ENCODE assay signal across 14 cellular contexts in genomic region chr20:11849976-11850670, GRCh38.
DNase-seq lines count a peak whose midpoint lies in the region; ATAC-seq and TF ChIP-seq lines count a peak whose summit lies in the region.
"Had no signal": no experiment of that assay in that cellular context is flagged by ENCODE, and none has a peak within 500 bp of the region (broad histone marks: within the 10 kb centered on the region; RNA-seq: fewer than 3 reads in every experiment).

No MANE protein-coding gene starts in this region.

- peak; percentile 19 for ATAC-seq in left ventricle myocardium superior
- no peak for ATAC-seq in left cardiac atrium
- no peak for ATAC-seq in GM18909 (IDR thresholded peaks at IDR 0.05; ENCODE audit: poor library complexity, unreplicated experiment)
- ATAC-seq in effector memory CD8-positive, alpha-beta T cell (replicated peaks): no peak

- no peaks in the 10 kb centered on the region for H3K79me2 ChIP-seq in fibroblast of lung (ENCODE audit: control insufficient read depth, insufficient read depth, low read length)
- H3K79me2 ChIP-seq in smooth muscle cell (ENCODE audit: low read depth): no peaks in the 10 kb centered on the region
- H3K79me2 ChIP-seq: hepatocyte had no signal

- no peaks in the 10 kb centered on the region for H3K36me3 Mint-ChIP-seq in effector memory CD8-positive, alpha-beta T cell (ENCODE audit: insufficient read depth)
- H3K36me3 Mint-ChIP-seq: activated CD4-positive, alpha-beta memory T cell treated with anti-CD3 and anti-CD28 coated beads for 36 hours had no signal

- H3F3A ChIP-seq in smooth muscle cell (ENCODE audit: low read depth): peaks cover 9% of the 10 kb centered on the region

- H3K9me3 ChIP-seq in fibroblast of lung (ENCODE audit: control insufficient read depth, insufficient read depth, low read depth, low read length) (no peaks in the 10 kb centered on the region), smooth muscle cell (replicated peaks; ENCODE audit: low read depth) (no peaks in the 10 kb centered on the region)
- H3K9me3 ChIP-seq: colonic mucosa, thoracic aorta had no signal

- H3K27ac ChIP-seq in fibroblast of lung (ENCODE audit: insufficient read depth, low read length): no peak overlapping the region
- H3K27ac ChIP-seq in smooth muscle cell (ENCODE audit: low read depth): peak overlapping the region; percentile 72
- H3K27ac ChIP-seq: colonic mucosa, hepatocyte, thoracic aorta had no signal

- H3K36me3 ChIP-seq in fibroblast of lung (ENCODE audit: control insufficient read depth, insufficient read depth, low read length): no peaks in the 10 kb centered on the region
- no peaks in the 10 kb centered on the region for H3K36me3 ChIP-seq in smooth muscle cell (ENCODE audit: low read depth)
- H3K36me3 ChIP-seq: colonic mucosa, thoracic aorta had no signal

- H3K9ac ChIP-seq in fibroblast of lung (ENCODE audit: insufficient read depth, low read length): no peak overlapping the region
- no peak overlapping the region for H3K9ac ChIP-seq in smooth muscle cell (ENCODE audit: low read depth)

- peaks cover 4 to 13% of the 10 kb centered on the region in 2 donors for H3K9me3 Mint-ChIP-seq in effector memory CD8-positive, alpha-beta T cell

- no peak for DNase-seq in left ventricle myocardium superior
- no peak for DNase-seq in left cardiac atrium
- peak; percentile 90 for DNase-seq in NCI-H82 treated with DMSO at 0.1 percent for 48 hours (lab: John Stamatoyannopoulos, UW; ENCODE audit: unreplicated experiment)
- DNase-seq in fibroblast of lung (ENCODE audit: low read depth in 2 of 2): peak; percentile 19 to 84
- no peak for DNase-seq in smooth muscle cell (lab: John Stamatoyannopoulos, UW; ENCODE audit: unreplicated experiment)
- DNase-seq in COLO668 (lab: John Stamatoyannopoulos, UW; ENCODE audit: unreplicated experiment): no peak
- no peak for DNase-seq in effector memory CD8-positive, alpha-beta T cell
- DNase-seq: activated CD4-positive, alpha-beta memory T cell treated with anti-CD3 and anti-CD28 coated beads for 36 hours; activated naive CD4-positive, alpha-beta T cell; colonic mucosa had no signal

- H3K27me3 Mint-ChIP-seq in effector memory CD8-positive, alpha-beta T cell: no peaks in the 10 kb centered on the region
- H3K27me3 Mint-ChIP-seq: activated CD4-positive, alpha-beta memory T cell treated with anti-CD3 and anti-CD28 coated beads for 36 hours; progenitor cell of endocrine pancreas had no signal

- no peak overlapping the region for H2AFZ ChIP-seq in fibroblast of lung (ENCODE audit: low read length)
- peak overlapping the region; percentile 75 for H2AFZ ChIP-seq in smooth muscle cell (ENCODE audit: low read depth)

- H3K4me1 ChIP-seq in fibroblast of lung (ENCODE audit: control insufficient read depth, extremely low read depth, insufficient read depth, low read length) (peaks cover 8% of the 10 kb centered on the region), smooth muscle cell (ENCODE audit: low read depth) (peaks cover 12% of the 10 kb centered on the region)

- no peaks in the 10 kb centered on the region for H3K4me1 Mint-ChIP-seq in effector memory CD8-positive, alpha-beta T cell (ENCODE audit: low read depth in 2 of 2)

- H4K20me1 ChIP-seq in fibroblast of lung (ENCODE audit: control insufficient read depth, extremely low read depth, insufficient read depth, low read length) (no peaks in the 10 kb centered on the region), smooth muscle cell (ENCODE audit: low read depth) (no peaks in the 10 kb centered on the region)

- H3K4me3 Mint-ChIP-seq in effector memory CD8-positive, alpha-beta T cell: no peak overlapping the region
- H3K4me3 Mint-ChIP-seq: activated CD4-positive, alpha-beta memory T cell treated with anti-CD3 and anti-CD28 coated beads for 36 hours had no signal

- H3K27me3 ChIP-seq in fibroblast of lung (ENCODE audit: control insufficient read depth, insufficient read depth, low read length): no peaks in the 10 kb centered on the region
- no peaks in the 10 kb centered on the region for H3K27me3 ChIP-seq in smooth muscle cell (ENCODE audit: low read depth)
- H3K27me3 ChIP-seq: colonic mucosa, hepatocyte had no signal

- WGBS in smooth muscle cell (ENCODE audit: low lambda C conversion rate): 63% methylated on average over 5 of the region's 5 CpGs

- H3K4me3 ChIP-seq in fibroblast of lung (replicated peaks in 1 of 4; ENCODE audit: control extremely low read depth in 1 of 4, insufficient read depth in 1 of 4, low read depth in 3 of 4, low read length in 4 of 4): no peak overlapping the region
- H3K4me3 ChIP-seq in smooth muscle cell: no peak overlapping the region
- H3K4me3 ChIP-seq: colonic mucosa, hepatocyte, thoracic aorta had no signal

- H3K4me2 ChIP-seq in fibroblast of lung (ENCODE audit: extremely low read depth, insufficient read depth, low read length) (no peak overlapping the region), smooth muscle cell (peak overlapping the region; percentile 72)

- intact Hi-C loops in left ventricle myocardium superior (cut with micrococcal nuclease): no loop called here
- intact Hi-C loops in left cardiac atrium (cut with DNase I): loop anchor here in 1 of 2 donors (10.0 kb wide), 1 partner anchor 65 kb away; no protein-coding TSS in a partner anchor

- TF ChIP-seq CTCF in fibroblast of lung (conservative IDR thresholded peaks at IDR 0.05 in 1 of 2, IDR thresholded peaks at IDR 0.05 in 1 of 2; ENCODE audit: low read depth in 1 of 2, low read length in 2 of 2): no peak
- no peak for TF ChIP-seq CTCF in smooth muscle cell (IDR thresholded peaks at IDR 0.05; ENCODE audit: borderline replicate concordance, insufficient read depth, poor library complexity, severe bottlenecking)

- no peak overlapping the region for H3K27ac Mint-ChIP-seq in effector memory CD8-positive, alpha-beta T cell
- H3K27ac Mint-ChIP-seq: activated CD4-positive, alpha-beta memory T cell treated with anti-CD3 and anti-CD28 coated beads for 36 hours had no signal

Comparison
In these comparisons a context has a peak if more than half of its experiments do, and no peak if none do; other contexts are left out.
1. DNase-seq: peak in NCI-H82 treated with DMSO at 0.1 percent for 48 hours (single experiment) and fibroblast of lung (2 of 2); none in left ventricle myocardium superior (single experiment), left cardiac atrium (single experiment), smooth muscle cell (single experiment), COLO668 (single experiment) and effector memory CD8-positive, alpha-beta T cell (0 of 3).